Comparison of ENCODE assay signal across 9 cellular contexts in genomic region chr11:72741429-72741833, GRCh38. TPM values are rescaled to one million over a fixed set of nuclear protein-coding genes. Genes with fewer than 3 reads are reported as not detected.
DNase-seq lines count a peak whose midpoint lies in the region; ATAC-seq, FAIRE-seq and TF ChIP-seq lines count a peak whose summit lies in the region.
"Had no signal": no experiment of that assay in that cellular context is flagged by ENCODE, and none has a peak within 500 bp of the region (broad histone marks: within the 10 kb centered on the region; RNA-seq: fewer than 3 reads in every experiment).

No MANE protein-coding gene starts in this region.

- no peak overlapping the region for H2AFZ ChIP-seq in HCT116 (ENCODE audit: low read depth, low read length, poor library complexity, severe bottlenecking)

- H3K79me2 ChIP-seq in HCT116 (ENCODE audit: insufficient read depth, low read length): peaks cover 5% of the 10 kb centered on the region; the same call in 1 of the 2 replicates

- peaks cover 3% of the 10 kb centered on the region for H3K36me3 Mint-ChIP-seq in T-cell

- peak overlapping the region; percentile 47 for H3K4me2 ChIP-seq in HCT116 (ENCODE audit: low read length)

- no peak for TF ChIP-seq POLR2A in HCT116 (IDR thresholded peaks at IDR 0.05; ENCODE audit: borderline replicate concordance, extremely low read depth, insufficient read depth, insufficient read length)

- TF ChIP-seq CTCF in HCT116 (IDR thresholded peaks at IDR 0.05 in 2 of 3, conservative IDR thresholded peaks at IDR 0.05 in 1 of 3; ENCODE audit: borderline replicate concordance in 1 of 3, insufficient read depth in 1 of 3, low read depth in 2 of 3, low read length in 2 of 3) (no peak), right atrium auricular region (IDR thresholded peaks at IDR 0.05) (no peak)

- CTCF ChIA-PET in HCT116 (lab: Charles Lee) (interaction anchor here (1.0 to 1.5 kb wide), 2 partner anchors 16 to 41 kb away, joined by 3 to 6 read pairs; no protein-coding TSS in a partner anchor), T-cell (lab: Charles Lee) (no interaction called here)

- H3K36me3 ChIP-seq in HCT116 (ENCODE audit: control insufficient read depth in 1 of 2, insufficient read depth in 2 of 2, low read length in 2 of 2) (no peaks in the 10 kb centered on the region), right atrium auricular region (no peaks in the 10 kb centered on the region), small intestine (ENCODE audit: control insufficient read depth in 2 of 2, insufficient read depth in 2 of 2, low read length in 2 of 2) (no peaks in the 10 kb centered on the region)

- no peaks in the 10 kb centered on the region for H4K20me1 ChIP-seq in HCT116 (ENCODE audit: insufficient read depth)

- peak overlapping the region; percentile 83 to 97 for H3K27ac Mint-ChIP-seq in T-cell

- 70 to 87% (median 79%) methylated on average over 6 to 8 of the region's 8 CpGs for WGBS in small intestine, 3 donors

- RAD21 ChIA-PET in HCT116 (lab: Charles Lee; ENCODE audit: low non-redundant PET in 1 of 2, low total read pairs in 2 of 2, uncharacterized antibody in 2 of 2, unreplicated experiment in 2 of 2): interaction anchor here in 1 of 2 experiments (0.5 to 0.7 kb wide), 2 partner anchors 46 to 566 kb away, joined by 3 read pairs; no protein-coding TSS in a partner anchor

- no peak for TF ChIP-seq RAD21 in HCT116 (IDR thresholded peaks at IDR 0.05; ENCODE audit: low read depth)

- peak overlapping the region; percentile 21; the same call in 1 of the 2 replicates for H3K9ac ChIP-seq in HCT116 (ENCODE audit: low read length)

- no peaks in the 10 kb centered on the region for H3K27me3 Mint-ChIP-seq in T-cell

- H3K27me3 ChIP-seq in HCT116 (ENCODE audit: insufficient read depth, low read length) (no peaks in the 10 kb centered on the region), right atrium auricular region (no peaks in the 10 kb centered on the region), small intestine (ENCODE audit: control insufficient read depth in 2 of 2, insufficient read depth in 2 of 2, low read length in 2 of 2) (no peaks in the 10 kb centered on the region)

- FAIRE-seq in small intestine (lab: Jason Lieb, UNC): no peak
- FAIRE-seq: TTC549 had no signal

- H3K4me1 ChIP-seq in HCT116 (ENCODE audit: control insufficient read depth in 1 of 2, insufficient read depth in 2 of 2, low read length in 2 of 2) (peaks cover 13 to 62% of the 10 kb centered on the region in 2 experiments), right atrium auricular region (peaks cover 0 to 76% of the 10 kb centered on the region in 2 donors), small intestine (ENCODE audit: control insufficient read depth in 2 of 2, insufficient read depth in 1 of 2, low read depth in 1 of 2, low read length in 1 of 2) (peaks cover 0 to 10% of the 10 kb centered on the region in 2 donors)

- H3K4me1 Mint-ChIP-seq in T-cell: peaks cover 78 to 88% (median 85%) of the 10 kb centered on the region in 3 donors

- no peaks in the 10 kb centered on the region for H3K9me3 Mint-ChIP-seq in T-cell

- H3K4me3 Mint-ChIP-seq in T-cell: peak overlapping the region in 2 of 3 donors; percentile 24 to 58

- intact Hi-C loops in HCT116 (cut with micrococcal nuclease): no loop called here

- POLR2A ChIA-PET in HCT116 (lab: Charles Lee) (no interaction called here), T-cell (lab: Charles Lee) (no interaction called here)

- ATAC-seq in HCT116 (no peak), T-cell (replicated peaks in 1 of 4) (no peak), HG03520 (IDR thresholded peaks at IDR 0.05; ENCODE audit: unreplicated experiment) (no peak)

- H3K9me2 ChIP-seq in HCT116 (ENCODE audit: insufficient read depth): no peaks in the 10 kb centered on the region

- H3K27ac ChIP-seq in HCT116 (ENCODE audit: low read depth, low read length): peak overlapping the region; percentile 24; the same call in 1 of the 2 replicates
- peak overlapping the region; percentile 40 to 42 for H3K27ac ChIP-seq in right atrium auricular region
- peak overlapping the region; percentile 24 to 26 for H3K27ac ChIP-seq in small intestine (ENCODE audit: low read depth in 1 of 2, low read length in 1 of 2)

- H3K4me3 ChIP-seq in HCT116 (replicated peaks in 1 of 2; ENCODE audit: low read depth in 1 of 2, low read length in 2 of 2): no peak overlapping the region
- no peak overlapping the region for H3K4me3 ChIP-seq in right atrium auricular region
- no peak overlapping the region for H3K4me3 ChIP-seq in small intestine (ENCODE audit: low read depth in 1 of 2, low read length in 2 of 2)

- no peak for DNase-seq in HCT116 (ENCODE audit: low read depth, low spot score)
- peak in 1 of 34 experiments; percentile 51 for DNase-seq in T-cell
- DNase-seq in right atrium auricular region (ENCODE audit: low spot score): no peak
- no peak for DNase-seq in small intestine
- DNase-seq in NCI-H345 treated with DMSO at 0.1 percent for 48 hours (lab: John Stamatoyannopoulos, UW; ENCODE audit: unreplicated experiment): no peak
- no peak for DNase-seq in cerebellar nuclear complex (lab: John Stamatoyannopoulos, UW)
- DNase-seq in activated CD4-positive, alpha-beta T cell treated with anti-CD3 and anti-CD28 coated beads for 48 hours: no peak

- no peaks in the 10 kb centered on the region for H3K9me3 ChIP-seq in HCT116 (ENCODE audit: control insufficient read depth in 1 of 2, insufficient read depth in 1 of 2, low read depth in 1 of 2, low read length in 2 of 2)
- H3K9me3 ChIP-seq in right atrium auricular region: no peaks in the 10 kb centered on the region
- no peaks in the 10 kb centered on the region for H3K9me3 ChIP-seq in small intestine (ENCODE audit: control insufficient read depth, low read depth)

- no TSS peak for BruUV-seq in HCT116 (replicated peaks; lab: Mats Ljungman, UMichigan)

TF ChIP-seq in HCT116, 20 proteins besides CTCF, POLR2A, EP300 and RAD21:
- TF ChIP-seq FOSL1 (IDR thresholded peaks at IDR 0.05; ENCODE audit: low read depth) (no peak), EGR1 (IDR thresholded peaks at IDR 0.05; ENCODE audit: low read depth) (no peak), ATF3 (IDR thresholded peaks at IDR 0.05) (no peak), MAX (IDR thresholded peaks at IDR 0.05) (no peak), EZH2phosphoT487 (IDR thresholded peaks at IDR 0.05; ENCODE audit: borderline replicate concordance) (no peak)

RNA-seq across cellular contexts. Expression of gene ARAP1, which starts 10.8 kb away (rescaled TPM):
- 57.4 TPM for total RNA-seq in HCT116 (2021; ENCODE audit: unreplicated experiment)
- 44.5 and 59.1 TPM in 2 replicates for polyA plus RNA-seq in HCT116 (2012)
- 100 to 1,000 TPM; 117 to 162 (median 148) TPM for total RNA-seq in T-cell
- 10 to 100 TPM; 74.0 to 83.8 TPM for total RNA-seq in right atrium auricular region
- 10 to 100 TPM; 42.2 to 58.4 (median 48.0) TPM for polyA plus RNA-seq in small intestine

RNA-seq across cellular contexts. Expression of gene STARD10, which starts 52.4 kb away (rescaled TPM):
- total RNA-seq in HCT116 (2021; ENCODE audit: unreplicated experiment) (58.4 TPM), T-cell (10 to 100 TPM; 11.1 to 24.9 (median 19.1) TPM), right atrium auricular region (100 to 1,000 TPM in 1 of 2 donors, 10 to 100 TPM in 1; 77.0 to 112 TPM)
- 95.0 and 105 TPM in 2 replicates for polyA plus RNA-seq in HCT116 (2012)
- polyA plus RNA-seq in small intestine: 100 to 1,000 TPM; 169 to 331 (median 238) TPM
